Comparison of ENCODE assay signal across 2 cellular contexts in the genomic region with DNA sequence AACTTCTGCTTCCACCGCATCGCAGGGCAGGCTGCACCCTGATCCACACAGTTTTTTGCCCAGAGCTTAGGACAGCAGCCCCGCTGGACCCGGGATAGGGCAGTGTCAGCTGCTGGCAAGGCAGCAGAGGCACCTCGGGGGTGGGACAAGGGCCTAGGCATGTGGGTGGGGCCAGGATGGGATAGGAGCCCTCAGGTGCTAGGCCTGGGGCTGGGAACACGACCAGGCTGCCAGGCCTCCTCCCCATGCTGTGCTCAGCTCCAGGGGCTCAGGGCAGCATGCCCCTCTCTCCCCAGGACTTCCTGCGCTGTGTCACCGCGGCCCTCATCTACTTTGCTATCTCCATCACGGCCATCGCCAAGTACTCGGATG.
TF ChIP-seq lines count a peak whose summit lies in the region.

No MANE protein-coding gene starts in this region.

TF ChIP-seq in SK-N-SH, 30 proteins besides CTCF, POLR2A, EP300 and RAD21:
- TF ChIP-seq JUND (IDR thresholded peaks at IDR 0.05) (no peak), SIN3A (IDR thresholded peaks at IDR 0.05; ENCODE audit: borderline replicate concordance, low read depth, low read length) (no peak), FOXM1 (IDR thresholded peaks at IDR 0.05; ENCODE audit: low read depth) (no peak), USF2 (IDR thresholded peaks at IDR 0.05; ENCODE audit: borderline replicate concordance, low read depth, low read length) (no peak), GABPA (IDR thresholded peaks at IDR 0.05; ENCODE audit: low read depth) (no peak), MXI1 (IDR thresholded peaks at IDR 0.05; ENCODE audit: low read depth, low read length) (no peak), RXRA (IDR thresholded peaks at IDR 0.05; ENCODE audit: borderline replicate concordance, low read depth) (no peak), EZH2phosphoT487 (IDR thresholded peaks at IDR 0.05; ENCODE audit: borderline replicate concordance, low read depth) (no peak), POLR2AphosphoS5 (IDR thresholded peaks at IDR 0.05; ENCODE audit: low read depth, low read length) (no peak), NRF1 (IDR thresholded peaks at IDR 0.05; ENCODE audit: low read depth, low read length) (no peak), GATA2 (CRISPR knock-in tag; IDR thresholded peaks at IDR 0.05) (no peak), ZBTB33 (IDR thresholded peaks at IDR 0.05; ENCODE audit: borderline replicate concordance, low read depth) (no peak), MEF2A (IDR thresholded peaks at IDR 0.05; ENCODE audit: borderline replicate concordance, low read depth) (no peak), FOXJ3 (CRISPR knock-in tag; IDR thresholded peaks at IDR 0.05) (no peak), TCF12 (IDR thresholded peaks at IDR 0.05) (no peak)
- TF ChIP-seq, protein P1, sequence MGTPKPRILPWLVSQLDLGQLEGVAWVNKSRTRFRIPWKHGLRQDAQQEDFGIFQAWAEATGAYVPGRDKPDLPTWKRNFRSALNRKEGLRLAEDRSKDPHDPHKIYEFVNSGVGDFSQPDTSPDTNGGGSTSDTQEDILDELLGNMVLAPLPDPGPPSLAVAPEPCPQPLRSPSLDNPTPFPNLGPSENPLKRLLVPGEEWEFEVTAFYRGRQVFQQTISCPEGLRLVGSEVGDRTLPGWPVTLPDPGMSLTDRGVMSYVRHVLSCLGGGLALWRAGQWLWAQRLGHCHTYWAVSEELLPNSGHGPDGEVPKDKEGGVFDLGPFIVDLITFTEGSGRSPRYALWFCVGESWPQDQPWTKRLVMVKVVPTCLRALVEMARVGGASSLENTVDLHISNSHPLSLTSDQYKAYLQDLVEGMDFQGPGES (IDR thresholded peaks at IDR 0.05; ENCODE audit: low read depth, low read length): no peak
- TF ChIP-seq, protein P2, sequence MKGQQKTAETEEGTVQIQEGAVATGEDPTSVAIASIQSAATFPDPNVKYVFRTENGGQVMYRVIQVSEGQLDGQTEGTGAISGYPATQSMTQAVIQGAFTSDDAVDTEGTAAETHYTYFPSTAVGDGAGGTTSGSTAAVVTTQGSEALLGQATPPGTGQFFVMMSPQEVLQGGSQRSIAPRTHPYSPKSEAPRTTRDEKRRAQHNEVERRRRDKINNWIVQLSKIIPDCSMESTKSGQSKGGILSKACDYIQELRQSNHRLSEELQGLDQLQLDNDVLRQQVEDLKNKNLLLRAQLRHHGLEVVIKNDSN (IDR thresholded peaks at IDR 0.05; ENCODE audit: borderline replicate concordance, low read depth): no peak

TF ChIP-seq in SK-N-SH treated with all-trans-retinoic acid at 6 μM for 48 hours, 23 proteins besides CTCF, POLR2A, EP300 and RAD21:
- TF ChIP-seq PPARA (CRISPR knock-in tag; IDR thresholded peaks at IDR 0.05; ENCODE audit: borderline replicate concordance): no peak
- no peak for TF ChIP-seq BACH2 (CRISPR knock-in tag; IDR thresholded peaks at IDR 0.05; ENCODE audit: borderline replicate concordance)
- no peak for TF ChIP-seq TCF4 (CRISPR knock-in tag; IDR thresholded peaks at IDR 0.05; ENCODE audit: borderline replicate concordance)
- TF ChIP-seq, protein P3, sequence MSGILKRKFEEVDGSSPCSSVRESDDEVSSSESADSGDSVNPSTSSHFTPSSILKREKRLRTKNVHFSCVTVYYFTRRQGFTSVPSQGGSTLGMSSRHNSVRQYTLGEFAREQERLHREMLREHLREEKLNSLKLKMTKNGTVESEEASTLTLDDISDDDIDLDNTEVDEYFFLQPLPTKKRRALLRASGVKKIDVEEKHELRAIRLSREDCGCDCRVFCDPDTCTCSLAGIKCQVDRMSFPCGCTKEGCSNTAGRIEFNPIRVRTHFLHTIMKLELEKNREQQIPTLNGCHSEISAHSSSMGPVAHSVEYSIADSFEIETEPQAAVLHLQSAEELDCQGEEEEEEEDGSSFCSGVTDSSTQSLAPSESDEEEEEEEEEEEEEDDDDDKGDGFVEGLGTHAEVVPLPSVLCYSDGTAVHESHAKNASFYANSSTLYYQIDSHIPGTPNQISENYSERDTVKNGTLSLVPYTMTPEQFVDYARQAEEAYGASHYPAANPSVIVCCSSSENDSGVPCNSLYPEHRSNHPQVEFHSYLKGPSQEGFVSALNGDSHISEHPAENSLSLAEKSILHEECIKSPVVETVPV (CRISPR knock-in tag; IDR thresholded peaks at IDR 0.05): no peak
- no peak for TF ChIP-seq TSHZ2 (CRISPR knock-in tag; IDR thresholded peaks at IDR 0.05)
- TF ChIP-seq, protein P4, sequence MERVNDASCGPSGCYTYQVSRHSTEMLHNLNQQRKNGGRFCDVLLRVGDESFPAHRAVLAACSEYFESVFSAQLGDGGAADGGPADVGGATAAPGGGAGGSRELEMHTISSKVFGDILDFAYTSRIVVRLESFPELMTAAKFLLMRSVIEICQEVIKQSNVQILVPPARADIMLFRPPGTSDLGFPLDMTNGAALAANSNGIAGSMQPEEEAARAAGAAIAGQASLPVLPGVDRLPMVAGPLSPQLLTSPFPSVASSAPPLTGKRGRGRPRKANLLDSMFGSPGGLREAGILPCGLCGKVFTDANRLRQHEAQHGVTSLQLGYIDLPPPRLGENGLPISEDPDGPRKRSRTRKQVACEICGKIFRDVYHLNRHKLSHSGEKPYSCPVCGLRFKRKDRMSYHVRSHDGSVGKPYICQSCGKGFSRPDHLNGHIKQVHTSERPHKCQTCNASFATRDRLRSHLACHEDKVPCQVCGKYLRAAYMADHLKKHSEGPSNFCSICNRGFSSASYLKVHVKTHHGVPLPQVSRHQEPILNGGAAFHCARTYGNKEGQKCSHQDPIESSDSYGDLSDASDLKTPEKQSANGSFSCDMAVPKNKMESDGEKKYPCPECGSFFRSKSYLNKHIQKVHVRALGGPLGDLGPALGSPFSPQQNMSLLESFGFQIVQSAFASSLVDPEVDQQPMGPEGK (CRISPR knock-in tag; IDR thresholded peaks at IDR 0.05; ENCODE audit: borderline replicate concordance): no peak
- no peak for TF ChIP-seq ZNF565 (CRISPR knock-in tag; conservative IDR thresholded peaks at IDR 0.05; ENCODE audit: low read depth)
- no peak for TF ChIP-seq RARB (CRISPR knock-in tag; IDR thresholded peaks at IDR 0.05)
- no peak for TF ChIP-seq POU6F1 (CRISPR knock-in tag; IDR thresholded peaks at IDR 0.05; ENCODE audit: borderline replicate concordance, low read depth)
- no peak for TF ChIP-seq ARNTL (CRISPR knock-in tag; IDR thresholded peaks at IDR 0.05; ENCODE audit: borderline replicate concordance, low read depth)
